In genomic region chr2:99504844-99505584, GRCh38 we compare ENCODE assay signal across 21 cellular contexts. TPM values are rescaled to one million over a fixed set of nuclear protein-coding genes. Genes with fewer than 3 reads are reported as not detected.
DNase-seq lines count a peak whose midpoint lies in the region; ATAC-seq, FAIRE-seq and TF ChIP-seq lines count a peak whose summit lies in the region.
"Had no signal": no experiment of that assay in that cellular context is flagged by ENCODE, and none has a peak within 500 bp of the region (broad histone marks: within the 10 kb centered on the region; RNA-seq: fewer than 3 reads in every experiment).

No MANE protein-coding gene starts in this region.

- H3K9me1 ChIP-seq in K562 (ENCODE audit: control insufficient read depth, insufficient read depth, low read length): no peaks in the 10 kb centered on the region

- DNase-seq in activated CD4-positive, CD25-positive, alpha-beta regulatory T cell (lab: John Stamatoyannopoulos, UW): no peak
- DNase-seq in Karpas-422 (no peak), K562 (ENCODE audit: extremely low read depth in 1 of 4, low spot score in 3 of 4) (no peak), GM12892 (ENCODE audit: insufficient read length) (no peak)
- DNase-seq: activated CD4-positive, alpha-beta T cell treated with anti-CD3 and anti-CD28 coated beads for 4 hours; colonic mucosa; HCEC 1CT; mammary epithelial cell; MG63; NCI-H524; retina; Right ventricle myocardium superior; stimulated activated CD4-positive, alpha-beta T cell treated with anti-CD3 and anti-CD28 coated beads, Interleukin-2, amount 100 ng/mL, for 48 hours; transverse colon had no signal

- peak overlapping the region; percentile 15; the same call in 1 of the 2 replicates for H3K4me3 ChIP-seq in Karpas-422 (ENCODE audit: low read length)
- no peak overlapping the region for H3K4me3 ChIP-seq in K562
- H3K4me3 ChIP-seq: BLaER1, colonic mucosa, MG63, transverse colon had no signal

- H3K9ac ChIP-seq in Karpas-422 (ENCODE audit: low read length) (no peak overlapping the region), K562 (ENCODE audit: insufficient read depth in 1 of 2, low read depth in 2 of 2, low read length in 2 of 2) (no peak overlapping the region)
- H3K9ac ChIP-seq: BLaER1 had no signal

- no peaks in the 10 kb centered on the region for H3K27me3 ChIP-seq in Karpas-422 (ENCODE audit: low read length)
- peaks cover 4 to 11% of the 10 kb centered on the region in 2 experiments for H3K27me3 ChIP-seq in K562 (ENCODE audit: control insufficient read depth in 2 of 2, insufficient read depth in 2 of 2, low read length in 2 of 2)
- H3K27me3 ChIP-seq: BLaER1, colonic mucosa, MG63 had no signal

- H3K4me2 ChIP-seq in Karpas-422 (ENCODE audit: low read depth, low read length, poor library complexity, severe bottlenecking): peak overlapping the region; percentile 38
- no peak overlapping the region for H3K4me2 ChIP-seq in K562 (ENCODE audit: insufficient read depth, low read length)
- H3K4me2 ChIP-seq: BLaER1 had no signal

- H3K36me3 ChIP-seq in Karpas-422 (ENCODE audit: insufficient read depth, low read length) (no peaks in the 10 kb centered on the region), K562 (ENCODE audit: control insufficient read depth, insufficient read depth, low read length) (no peaks in the 10 kb centered on the region)
- H3K36me3 ChIP-seq: BLaER1, colonic mucosa, MG63, transverse colon had no signal

- H4K20me1 ChIP-seq in Karpas-422 (ENCODE audit: insufficient read depth, low read depth, low read length) (no peaks in the 10 kb centered on the region), K562 (replicated peaks; ENCODE audit: control insufficient read depth, insufficient read depth, low read length) (no peaks in the 10 kb centered on the region)
- H4K20me1 ChIP-seq: BLaER1 had no signal

- H3K4me3 Mint-ChIP-seq in stimulated activated naive CD8-positive, alpha-beta T cell treated with anti-CD3 and anti-CD28 coated beads, Interleukin-15, Interleukin-2, amounts not matched to agents 100 ng/mL and 50 ng/mL, for 24 hours: no peak overlapping the region
- H3K4me3 Mint-ChIP-seq: activated T-helper 1 cell treated with anti-CD3 and anti-CD28 coated beads, Interleukin-12 subunit alpha, Interleukin-12 subunit beta, Interleukin-2, Interleukin-4 antibody, amounts not matched to agents 30 ng/mL and 10 ng/mL and 1 ng/mL, durations not matched to agents 14 hours and 24 hours and 36 hours had no signal

- in situ Hi-C loops in K562 (cut with MboI): no loop called here

- no peaks in the 10 kb centered on the region for H3K9me3 Mint-ChIP-seq in stimulated activated naive CD8-positive, alpha-beta T cell treated with anti-CD3 and anti-CD28 coated beads, Interleukin-15, Interleukin-2, amounts not matched to agents 100 ng/mL and 50 ng/mL, for 24 hours
- H3K9me3 Mint-ChIP-seq: activated T-helper 1 cell treated with anti-CD3 and anti-CD28 coated beads, Interleukin-12 subunit alpha, Interleukin-12 subunit beta, Interleukin-2, Interleukin-4 antibody, amounts not matched to agents 30 ng/mL and 10 ng/mL and 1 ng/mL, durations not matched to agents 14 hours and 24 hours and 36 hours had no signal

- 0% methylated on average over 4 of the region's 4 CpGs for WGBS in K562 (ENCODE audit: insufficient coverage, low coverage, missing lambda C conversion rate)

- H3K79me2 ChIP-seq in Karpas-422 (ENCODE audit: low read length) (no peaks in the 10 kb centered on the region), K562 (ENCODE audit: control insufficient read depth, insufficient read depth, low read length) (no peaks in the 10 kb centered on the region)

- CTCF ChIA-PET in K562 (lab: Yijun Ruan, JAX; ENCODE audit: low intra/inter-chr PET ratio): no interaction called here

- intact Hi-C loops in K562 (cut with micrococcal nuclease): no loop called here

- H3K27me3 Mint-ChIP-seq in stimulated activated naive CD8-positive, alpha-beta T cell treated with anti-CD3 and anti-CD28 coated beads, Interleukin-15, Interleukin-2, amounts not matched to agents 100 ng/mL and 50 ng/mL, for 24 hours: peaks cover under 1% of the 10 kb centered on the region
- H3K27me3 Mint-ChIP-seq: IgD-negative memory B cell had no signal

- TF ChIP-seq EP300 in K562 (IDR thresholded peaks at IDR 0.05; ENCODE audit: low read length): no peak

- TF ChIP-seq POLR2A in K562 (conservative IDR thresholded peaks at IDR 0.05) (no peak), GM12892 (IDR thresholded peaks at IDR 0.05; ENCODE audit: low read depth, low read length) (no peak)

- no peak for TF ChIP-seq CTCF in K562 (IDR thresholded peaks at IDR 0.05 in 2 of 3, conservative IDR thresholded peaks at IDR 0.05 in 1 of 3; ENCODE audit: insufficient read depth in 2 of 3, low read depth in 1 of 3, low read length in 3 of 3)

- BruUV-seq in K562 (replicated peaks; lab: Mats Ljungman, UMichigan): no TSS peak

- TF ChIP-seq RAD21 in K562 (CRISPR knock-in tag; conservative IDR thresholded peaks at IDR 0.05 in 1 of 2, IDR thresholded peaks at IDR 0.05 in 1 of 2): no peak

- H3K9me3 ChIP-seq in Karpas-422 (ENCODE audit: low read length) (no peaks in the 10 kb centered on the region), K562 (replicated peaks; ENCODE audit: control insufficient read depth, insufficient read depth, low read depth, low read length) (no peaks in the 10 kb centered on the region)
- H3K9me3 ChIP-seq: BLaER1, colonic mucosa, MG63, transverse colon had no signal

- peak; percentile 35 to 53 for ATAC-seq in activated CD4-positive, CD25-positive, alpha-beta regulatory T cell treated with anti-CD3 and anti-CD28 coated beads, Interleukin-2, amount 50 U/mL, for 24 hours
- ATAC-seq in K562 (no peak), GM21360 (IDR thresholded peaks at IDR 0.05; ENCODE audit: unreplicated experiment) (no peak), GM21576 (IDR thresholded peaks at IDR 0.05; ENCODE audit: unreplicated experiment) (no peak)

- H3K4me1 ChIP-seq in Karpas-422 (ENCODE audit: low read length) (peaks cover 13% of the 10 kb centered on the region), K562 (replicated peaks in 1 of 2; ENCODE audit: control insufficient read depth in 2 of 2, insufficient read depth in 2 of 2, low read length in 2 of 2) (no peaks in the 10 kb centered on the region)
- H3K4me1 ChIP-seq: BLaER1, colonic mucosa had no signal

- no peak overlapping the region for H3K27ac ChIP-seq in Karpas-422 (ENCODE audit: low read length)
- H3K27ac ChIP-seq in K562 (ENCODE audit: extremely low read depth, low read depth, low read length): no peak overlapping the region
- H3K27ac ChIP-seq: BLaER1 had no signal

- FAIRE-seq in K562 (lab: Jason Lieb, UNC) (no peak), GM12892 (lab: Jason Lieb, UNC) (no peak)

- POLR2A ChIA-PET in K562 (lab: Yijun Ruan, JAX): no interaction called here

- peak overlapping the region; percentile 44 for H2AFZ ChIP-seq in Karpas-422 (ENCODE audit: low read length)
- H2AFZ ChIP-seq in K562 (ENCODE audit: low read depth, low read length): no peak overlapping the region

- H3K36me3 Mint-ChIP-seq in stimulated activated naive CD8-positive, alpha-beta T cell treated with anti-CD3 and anti-CD28 coated beads, Interleukin-15, Interleukin-2, amounts not matched to agents 100 ng/mL and 50 ng/mL, for 24 hours (ENCODE audit: low read depth): no peaks in the 10 kb centered on the region
- H3K36me3 Mint-ChIP-seq: IgD-negative memory B cell had no signal

- peak overlapping the region; percentile 75 for H3K27ac Mint-ChIP-seq in stimulated activated naive CD8-positive, alpha-beta T cell treated with anti-CD3 and anti-CD28 coated beads, Interleukin-15, Interleukin-2, amounts not matched to agents 100 ng/mL and 50 ng/mL, for 24 hours
- H3K27ac Mint-ChIP-seq: activated T-helper 1 cell treated with anti-CD3 and anti-CD28 coated beads, Interleukin-12 subunit alpha, Interleukin-12 subunit beta, Interleukin-2, Interleukin-4 antibody, amounts not matched to agents 30 ng/mL and 10 ng/mL and 1 ng/mL, durations not matched to agents 14 hours and 24 hours and 36 hours had no signal

- H3K4me1 Mint-ChIP-seq in stimulated activated naive CD8-positive, alpha-beta T cell treated with anti-CD3 and anti-CD28 coated beads, Interleukin-15, Interleukin-2, amounts not matched to agents 100 ng/mL and 50 ng/mL, for 24 hours (ENCODE audit: low read depth): peaks cover 36% of the 10 kb centered on the region

- H3K9me2 ChIP-seq in Karpas-422 (replicated peaks; ENCODE audit: insufficient read depth, low read length): no peaks in the 10 kb centered on the region

TF ChIP-seq in K562, 482 proteins besides CTCF, POLR2A, EP300 and RAD21:
- TF ChIP-seq SPI1 (IDR thresholded peaks at IDR 0.05; ENCODE audit: borderline replicate concordance, low read depth, low read length) (peak; percentile 47; the same call in 1 of the 2 replicates), ZNF780A (CRISPR knock-in tag; IDR thresholded peaks at IDR 0.05) (no peak)

RNA-seq across cellular contexts. Expression of gene REV1, which starts 15.2 kb away (rescaled TPM):
- 38.9 and 96.3 TPM in 2 replicates for total RNA-seq in Karpas-422 (2014; rRNA removed; shearing (Covaris generic); ENCODE audit: low replicate concordance)
- 166 and 445 TPM in 2 replicates for total RNA-seq in K562 (2011; cell fraction: chromatin; rRNA removed; ENCODE audit: low replicate concordance)
- total RNA-seq in K562 (2011; cell fraction: nucleolus; rRNA removed): 58.7 and 92.5 TPM in 2 replicates
- total RNA-seq in K562 (2011; cell fraction: nucleoplasm; rRNA removed): 127 and 142 TPM in 2 replicates
- total RNA-seq in K562 (2014; rRNA removed) (25.0 and 28.1 TPM in 2 replicates), K562 (2014; rRNA removed; fragmentation: Illumina TruSeq; extraction: Trizol) (38.8 and 39.2 TPM in 2 replicates), K562 (2015; rRNA removed; fragmentation: Illumina TruSeq; extraction: Trizol) (38.1 and 41.8 TPM in 2 replicates), K562 (2021) (26.2 and 29.6 TPM in 2 replicates)
- polyA plus RNA-seq in K562 (2011; rRNA removed) (54.4 and 57.6 TPM in 2 replicates), K562 (2014; fragmentation: Illumina TruSeq; extraction: Trizol) (22.9 and 26.4 TPM in 2 replicates), K562 (2014; fragmentation: Nextera tagmentation; extraction: Ambion mirVana) (10 to 100 TPM; 12.8 to 13.1 TPM), K562 (2014; rRNA removed) (32.1 TPM in 2 replicates)
- 12.8 and 14.4 TPM in 2 replicates for polyA plus RNA-seq in K562 (2011; cell fraction: cytosol; rRNA removed)
- 121 and 154 TPM in 2 replicates for polyA plus RNA-seq in K562 (2011; cell fraction: nucleus; rRNA removed)
- polyA plus RNA-seq in K562 (2012): 18.1 and 29.5 TPM in 2 replicates
- polyA minus RNA-seq in K562 (2011; rRNA and poly(A)+ RNA removed): 76.6 and 97.6 TPM in 2 replicates
- polyA minus RNA-seq in K562 (2011; cell fraction: cytosol; rRNA and poly(A)+ RNA removed): 15.8 and 18.6 TPM in 2 replicates
- 75.8 and 139 TPM in 2 replicates for polyA minus RNA-seq in K562 (2011; cell fraction: nucleus; rRNA and poly(A)+ RNA removed)
- polyA plus RNA-seq in GM12892 (2012; ENCODE audit: missing spikeins): 28.2 TPM

Comparison
In these comparisons a context has a peak if more than half of its experiments do, and no peak if none do; other contexts are left out.
1. ATAC-seq: peak in activated CD4-positive, CD25-positive, alpha-beta regulatory T cell treated with anti-CD3 and anti-CD28 coated beads, Interleukin-2, amount 50 U/mL, for 24 hours (2 of 2); none in K562 (single experiment), GM21360 (single experiment) and GM21576 (single experiment).